In genomic region chr11:44315947-44316387, GRCh38 we compare ENCODE assay signal across 2 cellular contexts.
TF ChIP-seq lines count a peak whose summit lies in the region.

No MANE protein-coding gene starts in this region.

TF ChIP-seq in H1, 55 proteins besides CTCF, POLR2A, EP300 and RAD21 (continued from another document and continues in another):
- TF ChIP-seq SUZ12 (IDR thresholded peaks at IDR 0.05; ENCODE audit: low read length), result peak; percentile 98
- TF ChIP-seq NRF1 (IDR thresholded peaks at IDR 0.05; ENCODE audit: low read depth, low read length), result no peak
- no peak for TF ChIP-seq SAP30 (IDR thresholded peaks at IDR 0.05; ENCODE audit: insufficient read depth, insufficient replicate concordance, low read length)
- no peak for TF ChIP-seq CBX5 (IDR thresholded peaks at IDR 0.05; ENCODE audit: low read depth, low read length)
- TF ChIP-seq USF2 (IDR thresholded peaks at IDR 0.05; ENCODE audit: low read length), result no peak
- TF ChIP-seq TCF12 (IDR thresholded peaks at IDR 0.05; ENCODE audit: low read depth, low read length), result no peak
- TF ChIP-seq SP1 (IDR thresholded peaks at IDR 0.05; ENCODE audit: low read depth, low read length), result no peak
- no peak for TF ChIP-seq CTBP2 (IDR thresholded peaks at IDR 0.05; ENCODE audit: borderline replicate concordance, insufficient read depth, insufficient read length, low read length)
- TF ChIP-seq, protein P1, sequence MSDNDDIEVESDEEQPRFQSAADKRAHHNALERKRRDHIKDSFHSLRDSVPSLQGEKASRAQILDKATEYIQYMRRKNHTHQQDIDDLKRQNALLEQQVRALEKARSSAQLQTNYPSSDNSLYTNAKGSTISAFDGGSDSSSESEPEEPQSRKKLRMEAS (IDR thresholded peaks at IDR 0.05), result peak; percentile 53; the same call in 1 of the 2 replicates
- TF ChIP-seq SIRT6 (IDR thresholded peaks at IDR 0.05; ENCODE audit: low read length), result no peak
- TF ChIP-seq SRF (IDR thresholded peaks at IDR 0.05; ENCODE audit: low read depth, low read length), result no peak
- TF ChIP-seq GABPA (IDR thresholded peaks at IDR 0.05; ENCODE audit: borderline replicate concordance, insufficient read depth, low read length), result no peak
- no peak for TF ChIP-seq EGR1 (IDR thresholded peaks at IDR 0.05; ENCODE audit: borderline replicate concordance, low read depth, low read length)
- no peak for TF ChIP-seq NANOG (IDR thresholded peaks at IDR 0.05; ENCODE audit: insufficient read depth, low read depth, low read length, poor library complexity, severe bottlenecking)
- no peak for TF ChIP-seq CREB1 (IDR thresholded peaks at IDR 0.05)
- 0 out of 2 replicates have a peak, but pooled peaks have one; percentile 47 for TF ChIP-seq TEAD4 (IDR thresholded peaks at IDR 0.05; ENCODE audit: low read depth, low read length)
- TF ChIP-seq KDM4A (IDR thresholded peaks at IDR 0.05; ENCODE audit: low read depth, low read length, severe bottlenecking), result no peak
- no peak for TF ChIP-seq GTF2F1 (IDR thresholded peaks at IDR 0.05; ENCODE audit: borderline replicate concordance, low read depth, low read length)
- no peak for TF ChIP-seq CEBPB (IDR thresholded peaks at IDR 0.05; ENCODE audit: low read depth, low read length)
- TF ChIP-seq EZH2 (IDR thresholded peaks at IDR 0.05; ENCODE audit: low read depth, low read length, severe bottlenecking), result peak; percentile 97
- peak; percentile 61 for TF ChIP-seq RNF2 (IDR thresholded peaks at IDR 0.05; ENCODE audit: borderline replicate concordance, low read depth, low read length, missing control alignments, poor library complexity, severe bottlenecking)

TF ChIP-seq in neural cell, 6 proteins besides CTCF, POLR2A, EP300 and RAD21 (continued from another document):
- no peak for TF ChIP-seq REST (IDR thresholded peaks at IDR 0.05; ENCODE audit: borderline replicate concordance)
- no peak for TF ChIP-seq EZH2 (IDR thresholded peaks at IDR 0.05; ENCODE audit: borderline replicate concordance, insufficient read depth, low read length, poor library complexity, severe bottlenecking)
- no peak for TF ChIP-seq POLR2AphosphoS5 (IDR thresholded peaks at IDR 0.05)
- no peak for TF ChIP-seq TAF1 (IDR thresholded peaks at IDR 0.05; ENCODE audit: low read depth)
